In the genomic region with DNA sequence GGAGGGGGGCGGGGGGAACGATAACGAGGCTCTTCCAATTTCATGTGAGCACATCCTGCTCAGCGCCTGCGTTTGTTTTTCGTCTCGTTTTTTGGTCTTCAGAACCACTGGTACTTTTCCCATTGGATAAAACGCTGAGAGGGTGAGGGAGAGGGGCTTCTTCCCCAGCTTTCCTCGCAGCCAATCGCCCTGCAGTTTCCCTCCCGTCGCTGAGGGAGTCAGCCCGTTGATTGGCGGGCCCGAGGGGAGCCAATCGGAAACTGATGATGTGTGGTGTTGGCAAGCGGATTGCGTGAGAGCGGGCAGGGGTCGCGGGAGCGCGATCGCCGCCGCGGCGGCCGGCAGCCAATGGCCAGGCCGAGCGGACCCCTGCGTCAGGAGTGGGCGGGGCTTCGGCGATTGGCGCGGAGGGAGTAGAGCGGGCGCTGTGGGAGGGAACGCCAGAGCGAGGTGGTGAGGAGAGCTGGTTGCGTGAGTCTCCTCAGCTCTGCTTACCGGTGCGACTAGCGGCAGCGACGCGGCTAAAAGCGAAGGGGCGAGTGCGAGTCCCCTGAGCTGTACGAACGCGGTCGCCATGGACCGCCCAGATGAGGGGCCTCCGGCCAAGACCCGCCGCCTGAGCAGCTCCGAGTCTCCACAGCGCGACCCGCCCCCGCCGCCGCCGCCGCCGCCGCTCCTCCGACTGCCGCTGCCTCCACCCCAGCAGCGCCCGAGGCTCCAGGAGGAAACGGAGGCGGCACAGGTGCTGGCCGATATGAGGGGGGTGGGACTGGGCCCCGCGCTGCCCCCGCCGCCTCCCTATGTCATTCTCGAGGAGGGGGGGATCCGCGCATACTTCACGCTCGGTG, we compare ENCODE assay signal across 8 cellular contexts. TPM values are rescaled to one million over a fixed set of nuclear protein-coding genes. Genes with fewer than 3 reads are reported as not detected.
DNase-seq lines count a peak whose midpoint lies in the region; ATAC-seq and TF ChIP-seq lines count a peak whose summit lies in the region.

A gene (plus strand): TSS at position 443 of the 848 bp plus-strand sequence. CDS start 132 bp downstream, at position 575.

- peak within 1 kb of the TSS; percentile 99 for H3K27ac Mint-ChIP-seq in activated naive CD8-positive, alpha-beta T cell treated with anti-CD3 and anti-CD28 coated beads, Interleukin-2, amount 10 ng/mL, durations not matched to agents 7 days and 5 days

- H3K36me3 ChIP-seq in SU-DHL-6 (ENCODE audit: low read length) (no peaks in the 10 kb centered on the region), ovary (no peaks in the 10 kb centered on the region), thyroid gland (peaks cover 0 to 9% of the 10 kb centered on the region in 2 donors)

- TF ChIP-seq POLR2A in GM10847 (IDR thresholded peaks at IDR 0.05; ENCODE audit: extremely low read depth, insufficient read length) (peak; percentile 96), ovary (IDR thresholded peaks at IDR 0.05) (peak; percentile 98), thyroid gland (IDR thresholded peaks at IDR 0.05) (peak; percentile 90 to 99)

- H3K4me3 Mint-ChIP-seq in activated naive CD8-positive, alpha-beta T cell treated with anti-CD3 and anti-CD28 coated beads, Interleukin-2, amount 10 ng/mL, durations not matched to agents 7 days and 5 days, result peak within 1 kb of the TSS; percentile 94

- intact Hi-C loops in Right ventricle myocardium inferior (cut with DNase I) (loop anchor here (1.0 kb wide), 1 partner anchor 11 kb away; no protein-coding TSS in a partner anchor), ovary (cut with DNase I) (no loop called here), thyroid gland (cut with DNase I) (no loop called here)

- TF ChIP-seq EP300 in ovary (IDR thresholded peaks at IDR 0.05), result no peak

- H3K9me3 Mint-ChIP-seq in activated naive CD8-positive, alpha-beta T cell treated with anti-CD3 and anti-CD28 coated beads, Interleukin-2, amount 10 ng/mL, durations not matched to agents 7 days and 5 days, result no peaks in the 10 kb centered on the region

- H3K36me3 Mint-ChIP-seq in activated naive CD8-positive, alpha-beta T cell treated with anti-CD3 and anti-CD28 coated beads, Interleukin-2, amount 10 ng/mL, durations not matched to agents 7 days and 5 days, result peaks cover 5% of the 10 kb centered on the region

- no peak within 1 kb of the TSS for H2AFZ ChIP-seq in SU-DHL-6 (ENCODE audit: low read depth, low read length, severe bottlenecking)

- peaks cover 18% of the 10 kb centered on the region for H3K4me1 Mint-ChIP-seq in activated naive CD8-positive, alpha-beta T cell treated with anti-CD3 and anti-CD28 coated beads, Interleukin-2, amount 10 ng/mL, durations not matched to agents 7 days and 5 days

- H4K20me1 ChIP-seq in SU-DHL-6 (ENCODE audit: low read depth, low read length), result no peaks in the 10 kb centered on the region

- ATAC-seq in HG02678 (IDR thresholded peaks at IDR 0.05; ENCODE audit: unreplicated experiment) (peak; percentile 94), Right ventricle myocardium inferior (peak; percentile 96)
- peak; percentile 88 for ATAC-seq in activated naive CD8-positive, alpha-beta T cell treated with anti-CD3 and anti-CD28 coated beads, Interleukin-2, amount 10 ng/mL, durations not matched to agents 7 days and 5 days (ENCODE audit: low read depth)

- H3K27me3 ChIP-seq in SU-DHL-6 (ENCODE audit: low read length) (no peaks in the 10 kb centered on the region), ovary (no peaks in the 10 kb centered on the region), thyroid gland (no peaks in the 10 kb centered on the region)

- peak within 1 kb of the TSS; percentile 48 for H3K4me2 ChIP-seq in SU-DHL-6 (ENCODE audit: low read depth, low read length, poor library complexity, severe bottlenecking)

- H3K9me2 ChIP-seq in SU-DHL-6 (replicated peaks; ENCODE audit: insufficient read depth, low read length), result no peaks in the 10 kb centered on the region

- no peaks in the 10 kb centered on the region for H3K9me3 ChIP-seq in SU-DHL-6 (ENCODE audit: insufficient read depth, low read length)
- no peaks in the 10 kb centered on the region for H3K9me3 ChIP-seq in ovary
- no peaks in the 10 kb centered on the region for H3K9me3 ChIP-seq in thyroid gland

- POLR2A ChIA-PET in activated naive CD8-positive, alpha-beta T cell treated with anti-CD3 and anti-CD28 coated beads, Interleukin-2, amount 10 ng/mL, durations not matched to agents 7 days and 5 days (lab: Charles Lee), result interaction anchor here (0.6 to 2.2 kb wide), 7 partner anchors 10 to 1415 kb away, joined by 3 to 10 read pairs (median 4); a partner anchor contains a TSS

- no peaks in the 10 kb centered on the region for H3K27me3 Mint-ChIP-seq in activated naive CD8-positive, alpha-beta T cell treated with anti-CD3 and anti-CD28 coated beads, Interleukin-2, amount 10 ng/mL, durations not matched to agents 7 days and 5 days

- 38 to 52% (median 39%) methylated on average over 56 to 86 of the region's 86 CpGs for WGBS in ovary, 3 donors
- WGBS in thyroid gland, 2 donors, result 1 to 2% methylated on average over 12 to 15 of the region's 86 CpGs

- H3K9ac ChIP-seq in SU-DHL-6 (ENCODE audit: low read length), result peak within 1 kb of the TSS; percentile 81

- DNase-seq in NCI-H128 (lab: John Stamatoyannopoulos, UW; ENCODE audit: unreplicated experiment) (peak; percentile 91), Right ventricle myocardium inferior (ENCODE audit: missing footprints) (peak; percentile 94), ovary (peak; percentile 94 to 96 (median 96)), thyroid gland (peak; percentile 94)
- peak; percentile 92 for DNase-seq in activated naive CD8-positive, alpha-beta T cell treated with anti-CD3 and anti-CD28 coated beads, Interleukin-2, amount 10 ng/mL, durations not matched to agents 7 days and 5 days

- no peak for TF ChIP-seq CTCF in SU-DHL-6 (IDR thresholded peaks at IDR 0.05; ENCODE audit: insufficient read depth, low read length, poor library complexity, severe bottlenecking)
- peak in 1 of 3 donors; percentile 16 for TF ChIP-seq CTCF in ovary (IDR thresholded peaks at IDR 0.05)
- no peak for TF ChIP-seq CTCF in thyroid gland (IDR thresholded peaks at IDR 0.05)

- peaks cover 3% of the 10 kb centered on the region for H3K4me1 ChIP-seq in ovary (ENCODE audit: insufficient read depth)
- peaks cover 5 to 13% of the 10 kb centered on the region in 2 donors for H3K4me1 ChIP-seq in thyroid gland

- H3F3A ChIP-seq in SU-DHL-6 (ENCODE audit: insufficient read depth), result peaks cover 9% of the 10 kb centered on the region; the same call in 1 of the 2 replicates

- H3K4me3 ChIP-seq in SU-DHL-6 (ENCODE audit: insufficient read depth, low read length, poor library complexity, severe bottlenecking) (peak within 1 kb of the TSS; percentile 59), ovary (peak within 1 kb of the TSS; percentile 84), thyroid gland (replicated peaks in 1 of 3) (peak within 1 kb of the TSS; percentile 33 to 76 (median 60))

- H3K27ac ChIP-seq in SU-DHL-6 (ENCODE audit: low read depth, low read length) (no peak within 1 kb of the TSS), ovary (peak within 1 kb of the TSS; percentile 95 to 96), thyroid gland (peak within 1 kb of the TSS; percentile 84 to 94 (median 90))

- H3K79me2 ChIP-seq in SU-DHL-6 (ENCODE audit: insufficient read depth, low read length), result peaks cover 14% of the 10 kb centered on the region; the same call in 1 of the 2 replicates

RNA-seq across cellular contexts. Expression of the gene that starts here (rescaled TPM):
- 10 to 100 TPM; 73.2 to 76.4 TPM for total RNA-seq in activated naive CD8-positive, alpha-beta T cell treated with anti-CD3 and anti-CD28 coated beads, Interleukin-2, amount 10 ng/mL, durations not matched to agents 7 days and 5 days
- total RNA-seq in Right ventricle myocardium inferior (34.1 TPM), ovary (100 to 1,000 TPM; 104 to 232 (median 166) TPM), thyroid gland (10 to 100 TPM; 30.9 to 83.1 (median 49.1) TPM)
- polyA plus RNA-seq in ovary, result 100 to 1,000 TPM; 167 to 185 TPM
